19 cellular contexts compared by ENCODE assay signal in genomic region chr6:72672906-72673305, GRCh38. TPM values are rescaled to one million over a fixed set of nuclear protein-coding genes. Genes with fewer than 3 reads are reported as not detected.
DNase-seq lines count a peak whose midpoint lies in the region; ATAC-seq, FAIRE-seq and TF ChIP-seq lines count a peak whose summit lies in the region.
"Had no signal": no experiment of that assay in that cellular context is flagged by ENCODE, and none has a peak within 500 bp of the region (broad histone marks: within the 10 kb centered on the region; RNA-seq: fewer than 3 reads in every experiment).

No MANE protein-coding gene starts in this region.

- no peaks in the 10 kb centered on the region for H3K27me3 Mint-ChIP-seq in glutamatergic neuron (ENCODE audit: unreplicated experiment)
- H3K27me3 Mint-ChIP-seq: CD4-positive, alpha-beta T cell had no signal

- no peaks in the 10 kb centered on the region for H3K9me3 Mint-ChIP-seq in glutamatergic neuron (ENCODE audit: unreplicated experiment)
- H3K9me3 Mint-ChIP-seq: CD4-positive, alpha-beta T cell had no signal

- H3K36me3 Mint-ChIP-seq in glutamatergic neuron (ENCODE audit: unreplicated experiment): no peaks in the 10 kb centered on the region

- H3K27ac Mint-ChIP-seq in glutamatergic neuron (ENCODE audit: unreplicated experiment): no peak overlapping the region
- H3K27ac Mint-ChIP-seq: CD4-positive, alpha-beta T cell had no signal

- TF ChIP-seq CTCF in D721Med (IDR thresholded peaks at IDR 0.05; ENCODE audit: insufficient read depth, missing control alignments) (no peak), glutamatergic neuron (IDR thresholded peaks at IDR 0.05; ENCODE audit: partially characterized antibody, unreplicated experiment) (no peak)

- ATAC-seq in GM21786 (IDR thresholded peaks at IDR 0.05; ENCODE audit: unreplicated experiment): no peak
- ATAC-seq: GM12878 had no signal

- H3K27ac ChIP-seq in substantia nigra (ENCODE audit: low read depth, low read length, poor library complexity, severe bottlenecking): no peak overlapping the region
- H3K27ac ChIP-seq: C4-2B, GM23248 had no signal

- peak; percentile 87 for FAIRE-seq in D721Med (lab: Jason Lieb, UNC)
- FAIRE-seq: GM12878, GM19239 had no signal

- no peak overlapping the region for H3K4me3 Mint-ChIP-seq in glutamatergic neuron (ENCODE audit: unreplicated experiment)
- H3K4me3 Mint-ChIP-seq: CD4-positive, alpha-beta T cell had no signal

- no peak for DNase-seq in D721Med (ENCODE audit: insufficient read length, low spot score)
- peak; percentile 83 for DNase-seq in NCI-H524 treated with DMSO at 0.1 percent for 48 hours (lab: John Stamatoyannopoulos, UW)
- peak; percentile 17 for DNase-seq in glutamatergic neuron
- no peak for DNase-seq in stimulated activated CD4-positive, alpha-beta T cell treated with anti-CD3 and anti-CD28 coated beads, Interleukin-12 subunit alpha, Interleukin-12 subunit beta, amount 100 ng/mL, for 4 hours
- no peak for DNase-seq in substantia nigra (lab: John Stamatoyannopoulos, UW)
- DNase-seq in NCI-H187 treated with DMSO at 0.1 percent for 48 hours (lab: John Stamatoyannopoulos, UW): no peak
- DNase-seq: ACHN; Caco-2; CD4-positive, alpha-beta T cell; DMS53; DND-41; EL; GM23248 had no signal

- H3K4me1 Mint-ChIP-seq in glutamatergic neuron (ENCODE audit: low read depth, unreplicated experiment): no peaks in the 10 kb centered on the region

RNA-seq across cellular contexts. Expression of gene KCNQ5, which starts 51.0 kb away (rescaled TPM):
- 1.5 TPM for total RNA-seq in glutamatergic neuron (ENCODE audit: unreplicated experiment)
- total RNA-seq: G401, HT-29 had no signal

Comparison
In these comparisons a context has a peak if more than half of its experiments do, and no peak if none do; other contexts are left out.
1. DNase-seq: peak in NCI-H524 treated with DMSO at 0.1 percent for 48 hours (single experiment) and glutamatergic neuron (single experiment); none in D721Med (single experiment), stimulated activated CD4-positive, alpha-beta T cell treated with anti-CD3 and anti-CD28 coated beads, Interleukin-12 subunit alpha, Interleukin-12 subunit beta, amount 100 ng/mL, for 4 hours (single experiment), substantia nigra (0 of 49) and NCI-H187 treated with DMSO at 0.1 percent for 48 hours (single experiment).